Comparison of ENCODE assay signal across 9 cellular contexts in the genomic region with DNA sequence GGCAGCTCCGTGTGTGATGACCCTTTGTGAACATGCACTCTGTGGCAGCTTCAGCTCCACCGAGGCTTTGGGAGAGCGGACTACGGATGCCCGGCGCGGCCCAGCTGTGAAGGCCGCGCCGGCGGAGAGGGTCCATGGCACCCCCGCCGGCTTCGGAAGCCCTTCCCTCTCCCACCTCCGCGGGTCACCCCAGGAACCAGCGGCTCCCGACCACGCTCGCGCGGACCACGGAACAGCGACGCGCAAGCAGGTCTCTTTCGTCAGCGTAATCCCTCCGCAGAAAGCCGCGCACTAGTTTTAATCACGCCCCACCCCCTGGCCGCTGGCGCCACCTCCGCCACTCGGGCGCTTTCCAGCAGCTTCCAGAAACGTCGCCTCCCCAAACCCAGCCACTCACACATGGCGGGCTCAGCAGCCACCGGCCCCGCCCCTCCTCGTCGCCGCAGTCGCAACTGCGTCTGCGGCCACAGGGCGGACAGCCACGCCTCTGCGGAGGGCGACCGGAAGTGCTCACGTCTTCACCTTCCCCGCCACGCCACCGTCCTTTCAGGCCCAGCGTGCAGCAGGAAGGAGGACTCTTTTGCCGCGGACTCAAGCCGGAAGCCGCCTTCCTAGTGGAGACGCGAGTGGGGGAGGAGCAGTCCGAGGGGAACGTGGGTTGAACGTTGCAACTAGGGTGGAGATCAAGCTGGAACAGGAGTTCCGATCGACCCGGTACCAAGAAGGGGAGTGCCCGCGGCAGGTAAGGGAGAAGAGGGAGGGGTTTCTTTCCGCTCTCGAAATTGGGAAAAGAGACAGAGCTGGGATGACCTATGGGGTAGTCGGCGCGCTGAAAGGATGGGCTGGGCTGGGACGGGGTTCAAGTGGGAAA. TPM values are rescaled to one million over a fixed set of nuclear protein-coding genes. Genes with fewer than 3 reads are reported as not detected.
A peak's percentile ranks its signal among the peaks of the same experiment; 100 is the strongest.
DNase-seq lines count a peak whose midpoint lies in the region; ATAC-seq and TF ChIP-seq lines count a peak whose summit lies in the region.
"Had no signal": no experiment of that assay in that cellular context is flagged by ENCODE, and none has a peak within 500 bp of the region (broad histone marks: within the 10 kb centered on the region; RNA-seq: fewer than 3 reads in every experiment).

Gene USPL1, plus strand, starts transcription at position 606 of the 871 bp plus-strand sequence. CDS start 3,221 bp downstream, outside the sequence.

- H3K36me3 Mint-ChIP-seq in WTC11, result peaks cover 4% of the 10 kb centered on the region; the same call in 1 of the 2 replicates
- peaks cover 12% of the 10 kb centered on the region for H3K36me3 Mint-ChIP-seq in central memory CD8-positive, alpha-beta T cell (ENCODE audit: insufficient read depth)

- H3K9me3 Mint-ChIP-seq in WTC11, result no peaks in the 10 kb centered on the region
- H3K9me3 Mint-ChIP-seq in central memory CD8-positive, alpha-beta T cell, result no peaks in the 10 kb centered on the region
- H3K9me3 Mint-ChIP-seq: T-helper 1 cell treated with Interleukin-12 subunit alpha and Interleukin-12 subunit beta and Interleukin-4 antibody, amounts not matched to agents 30 μg/mL and 1 μg/mL, for 36 hours had no signal

- peak; percentile 97 for DNase-seq in AG08395 (ENCODE audit: low spot score)
- peak; percentile 95 for DNase-seq in NCI-H2227 treated with DMSO at 0.1 percent for 48 hours (lab: John Stamatoyannopoulos, UW)
- peak; percentile 96 for DNase-seq in WTC11 (ENCODE audit: low spot score)
- DNase-seq in central memory CD8-positive, alpha-beta T cell (ENCODE audit: low spot score in 2 of 2), result peak; percentile 96 to 98
- DNase-seq in iris pigment epithelial cell (ENCODE audit: low read depth), result peak; percentile 100
- peak; percentile 97 to 98 for DNase-seq in stimulated activated CD4-positive, alpha-beta T cell treated with anti-CD3 and anti-CD28 coated beads, Interleukin-12 subunit alpha, Interleukin-12 subunit beta, amount 100 ng/mL, for 24 hours (ENCODE audit: low read depth in 2 of 2)

- CTCF ChIA-PET in WTC11 (lab: Charles Lee), result interaction anchor here (0.7 to 1.2 kb wide), 4 partner anchors 36 to 485 kb away, joined by 3 to 4 read pairs (median 3); no protein-coding TSS in a partner anchor

- H3K27me3 Mint-ChIP-seq in WTC11 (ENCODE audit: low read depth), result no peaks in the 10 kb centered on the region
- no peaks in the 10 kb centered on the region for H3K27me3 Mint-ChIP-seq in central memory CD8-positive, alpha-beta T cell

- H3K27ac Mint-ChIP-seq in WTC11, result no peak within 1 kb of the TSS
- no peak within 1 kb of the TSS for H3K27ac Mint-ChIP-seq in central memory CD8-positive, alpha-beta T cell (ENCODE audit: low read depth)
- H3K27ac Mint-ChIP-seq: T-helper 1 cell treated with Interleukin-12 subunit alpha and Interleukin-12 subunit beta and Interleukin-4 antibody, amounts not matched to agents 30 μg/mL and 1 μg/mL, for 36 hours had no signal

- no peak for TF ChIP-seq CTCF in WTC11 (IDR thresholded peaks at IDR 0.05)

- no peak within 1 kb of the TSS for H3K4me3 Mint-ChIP-seq in WTC11
- no peak within 1 kb of the TSS for H3K4me3 Mint-ChIP-seq in central memory CD8-positive, alpha-beta T cell
- H3K4me3 Mint-ChIP-seq: T-helper 1 cell treated with Interleukin-12 subunit alpha and Interleukin-12 subunit beta and Interleukin-4 antibody, amounts not matched to agents 30 μg/mL and 1 μg/mL, for 36 hours had no signal

- ATAC-seq in GM18907 (IDR thresholded peaks at IDR 0.05; ENCODE audit: unreplicated experiment), result peak; percentile 89
- ATAC-seq in HG03159 (IDR thresholded peaks at IDR 0.05; ENCODE audit: unreplicated experiment), result peak; percentile 84
- ATAC-seq in WTC11, result peak; percentile 94
- peak; percentile 89 for ATAC-seq in central memory CD8-positive, alpha-beta T cell (replicated peaks; ENCODE audit: extremely low read depth, poor library complexity, severe bottlenecking)

- POLR2A ChIA-PET in WTC11 (lab: Charles Lee), result interaction anchor here (0.6 to 1.5 kb wide), 7 partner anchors 96 to 485 kb away, joined by 3 to 4 read pairs (median 3); partner anchors contain the start of gene HMGB1

- peaks cover 9% of the 10 kb centered on the region for H3K4me1 Mint-ChIP-seq in WTC11
- H3K4me1 Mint-ChIP-seq in central memory CD8-positive, alpha-beta T cell, result peaks cover 17% of the 10 kb centered on the region

TF ChIP-seq in WTC11, 78 proteins besides CTCF, POLR2A, EP300 and RAD21 (continues in another document):
- TF ChIP-seq MYBL2 (CRISPR knock-in tag; IDR thresholded peaks at IDR 0.05) (peak; percentile 96), KAT7 (CRISPR knock-in tag; IDR thresholded peaks at IDR 0.05; ENCODE audit: borderline replicate concordance) (peak; percentile 96), IRF1 (CRISPR knock-in tag; IDR thresholded peaks at IDR 0.05) (peak; percentile 46; the same call in 1 of the 2 replicates), ZNF317 (CRISPR knock-in tag; IDR thresholded peaks at IDR 0.05; ENCODE audit: borderline replicate concordance, low read depth) (no peak), ETV6 (CRISPR knock-in tag; IDR thresholded peaks at IDR 0.05) (peak; percentile 99), ZNF416 (CRISPR knock-in tag; IDR thresholded peaks at IDR 0.05) (no peak)
- TF ChIP-seq, protein P1, sequence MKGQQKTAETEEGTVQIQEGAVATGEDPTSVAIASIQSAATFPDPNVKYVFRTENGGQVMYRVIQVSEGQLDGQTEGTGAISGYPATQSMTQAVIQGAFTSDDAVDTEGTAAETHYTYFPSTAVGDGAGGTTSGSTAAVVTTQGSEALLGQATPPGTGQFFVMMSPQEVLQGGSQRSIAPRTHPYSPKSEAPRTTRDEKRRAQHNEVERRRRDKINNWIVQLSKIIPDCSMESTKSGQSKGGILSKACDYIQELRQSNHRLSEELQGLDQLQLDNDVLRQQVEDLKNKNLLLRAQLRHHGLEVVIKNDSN (CRISPR knock-in tag; IDR thresholded peaks at IDR 0.05), result peak; percentile 68; the same call in 1 of the 2 replicates
- TF ChIP-seq, protein P2, sequence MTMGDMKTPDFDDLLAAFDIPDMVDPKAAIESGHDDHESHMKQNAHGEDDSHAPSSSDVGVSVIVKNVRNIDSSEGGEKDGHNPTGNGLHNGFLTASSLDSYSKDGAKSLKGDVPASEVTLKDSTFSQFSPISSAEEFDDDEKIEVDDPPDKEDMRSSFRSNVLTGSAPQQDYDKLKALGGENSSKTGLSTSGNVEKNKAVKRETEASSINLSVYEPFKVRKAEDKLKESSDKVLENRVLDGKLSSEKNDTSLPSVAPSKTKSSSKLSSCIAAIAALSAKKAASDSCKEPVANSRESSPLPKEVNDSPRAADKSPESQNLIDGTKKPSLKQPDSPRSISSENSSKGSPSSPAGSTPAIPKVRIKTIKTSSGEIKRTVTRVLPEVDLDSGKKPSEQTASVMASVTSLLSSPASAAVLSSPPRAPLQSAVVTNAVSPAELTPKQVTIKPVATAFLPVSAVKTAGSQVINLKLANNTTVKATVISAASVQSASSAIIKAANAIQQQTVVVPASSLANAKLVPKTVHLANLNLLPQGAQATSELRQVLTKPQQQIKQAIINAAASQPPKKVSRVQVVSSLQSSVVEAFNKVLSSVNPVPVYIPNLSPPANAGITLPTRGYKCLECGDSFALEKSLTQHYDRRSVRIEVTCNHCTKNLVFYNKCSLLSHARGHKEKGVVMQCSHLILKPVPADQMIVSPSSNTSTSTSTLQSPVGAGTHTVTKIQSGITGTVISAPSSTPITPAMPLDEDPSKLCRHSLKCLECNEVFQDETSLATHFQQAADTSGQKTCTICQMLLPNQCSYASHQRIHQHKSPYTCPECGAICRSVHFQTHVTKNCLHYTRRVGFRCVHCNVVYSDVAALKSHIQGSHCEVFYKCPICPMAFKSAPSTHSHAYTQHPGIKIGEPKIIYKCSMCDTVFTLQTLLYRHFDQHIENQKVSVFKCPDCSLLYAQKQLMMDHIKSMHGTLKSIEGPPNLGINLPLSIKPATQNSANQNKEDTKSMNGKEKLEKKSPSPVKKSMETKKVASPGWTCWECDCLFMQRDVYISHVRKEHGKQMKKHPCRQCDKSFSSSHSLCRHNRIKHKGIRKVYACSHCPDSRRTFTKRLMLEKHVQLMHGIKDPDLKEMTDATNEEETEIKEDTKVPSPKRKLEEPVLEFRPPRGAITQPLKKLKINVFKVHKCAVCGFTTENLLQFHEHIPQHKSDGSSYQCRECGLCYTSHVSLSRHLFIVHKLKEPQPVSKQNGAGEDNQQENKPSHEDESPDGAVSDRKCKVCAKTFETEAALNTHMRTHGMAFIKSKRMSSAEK (CRISPR knock-in tag; IDR thresholded peaks at IDR 0.05; ENCODE audit: borderline replicate concordance), result no peak
- TF ChIP-seq, protein P3, sequence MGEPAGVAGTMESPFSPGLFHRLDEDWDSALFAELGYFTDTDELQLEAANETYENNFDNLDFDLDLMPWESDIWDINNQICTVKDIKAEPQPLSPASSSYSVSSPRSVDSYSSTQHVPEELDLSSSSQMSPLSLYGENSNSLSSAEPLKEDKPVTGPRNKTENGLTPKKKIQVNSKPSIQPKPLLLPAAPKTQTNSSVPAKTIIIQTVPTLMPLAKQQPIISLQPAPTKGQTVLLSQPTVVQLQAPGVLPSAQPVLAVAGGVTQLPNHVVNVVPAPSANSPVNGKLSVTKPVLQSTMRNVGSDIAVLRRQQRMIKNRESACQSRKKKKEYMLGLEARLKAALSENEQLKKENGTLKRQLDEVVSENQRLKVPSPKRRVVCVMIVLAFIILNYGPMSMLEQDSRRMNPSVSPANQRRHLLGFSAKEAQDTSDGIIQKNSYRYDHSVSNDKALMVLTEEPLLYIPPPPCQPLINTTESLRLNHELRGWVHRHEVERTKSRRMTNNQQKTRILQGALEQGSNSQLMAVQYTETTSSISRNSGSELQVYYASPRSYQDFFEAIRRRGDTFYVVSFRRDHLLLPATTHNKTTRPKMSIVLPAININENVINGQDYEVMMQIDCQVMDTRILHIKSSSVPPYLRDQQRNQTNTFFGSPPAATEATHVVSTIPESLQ (CRISPR knock-in tag; IDR thresholded peaks at IDR 0.05), result no peak

RNA-seq across cellular contexts. Expression of gene USPL1, which starts in this region (rescaled TPM):
- total RNA-seq in WTC11 (2021), result 14.3 to 15.9 TPM (median 15.4 TPM) in 3 replicates

Comparison
In these comparisons a context has a peak if more than half of its experiments do, and no peak if none do; other contexts are left out.
1. Peak in every context shown above with its lines: DNase-seq and ATAC-seq.